ENCODE assay signal across 1 cellular context in the genomic region with DNA sequence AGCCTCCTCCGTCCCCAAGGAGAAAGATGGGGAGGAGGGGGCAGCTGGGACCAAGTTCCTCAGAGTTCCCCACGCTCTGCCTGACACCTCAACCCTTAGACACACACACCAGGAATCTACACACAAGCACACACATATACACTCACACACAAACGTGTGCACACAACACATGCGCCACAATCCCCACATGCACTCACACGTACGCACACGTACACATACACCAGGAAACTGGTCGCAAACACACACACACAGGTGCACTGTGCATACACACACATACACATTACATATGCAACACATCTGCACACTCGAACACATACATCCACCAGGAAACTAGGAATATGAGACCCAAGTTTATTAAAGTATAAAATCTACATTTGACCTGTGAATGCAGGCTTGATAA.
TF ChIP-seq lines count a peak whose summit lies in the region.

No MANE protein-coding gene starts in this region.

TF ChIP-seq in H1, 55 proteins besides CTCF, POLR2A, EP300 and RAD21:
- TF ChIP-seq SP2 (IDR thresholded peaks at IDR 0.05; ENCODE audit: low read length) (no peak), SRF (IDR thresholded peaks at IDR 0.05; ENCODE audit: low read depth, low read length) (no peak), HDAC2 (IDR thresholded peaks at IDR 0.05; ENCODE audit: borderline replicate concordance in 1 of 2, low read depth in 2 of 2, low read length in 2 of 2) (no peak), SIN3A (conservative IDR thresholded peaks at IDR 0.05 in 1 of 2, IDR thresholded peaks at IDR 0.05 in 1 of 2; ENCODE audit: low read depth in 1 of 2, low read length in 2 of 2) (no peak), KDM5A (IDR thresholded peaks at IDR 0.05; ENCODE audit: low read length) (no peak), CTBP2 (IDR thresholded peaks at IDR 0.05; ENCODE audit: borderline replicate concordance, insufficient read depth, insufficient read length, low read length) (no peak), CHD7 (IDR thresholded peaks at IDR 0.05; ENCODE audit: insufficient replicate concordance, low read length) (no peak), NANOG (IDR thresholded peaks at IDR 0.05; ENCODE audit: insufficient read depth, low read depth, low read length, poor library complexity, severe bottlenecking) (no peak), POU5F1 (IDR thresholded peaks at IDR 0.05; ENCODE audit: low read depth, low read length) (no peak), TAF1 (IDR thresholded peaks at IDR 0.05; ENCODE audit: low read depth, low read length) (no peak), BACH1 (IDR thresholded peaks at IDR 0.05; ENCODE audit: low read length) (no peak), POLR2AphosphoS5 (IDR thresholded peaks at IDR 0.05; ENCODE audit: low read depth, low read length) (no peak), EZH2 (IDR thresholded peaks at IDR 0.05; ENCODE audit: low read depth, low read length, severe bottlenecking) (no peak)
